In genomic region chr12:52185400-52185967, GRCh38 we compare ENCODE assay signal across 20 cellular contexts. TPM values are rescaled to one million over a fixed set of nuclear protein-coding genes. Genes with fewer than 3 reads are reported as not detected.
DNase-seq lines count a peak whose midpoint lies in the region; FAIRE-seq and TF ChIP-seq lines count a peak whose summit lies in the region.
"Had no signal": no experiment of that assay in that cellular context is flagged by ENCODE, and none has a peak within 500 bp of the region (broad histone marks: within the 10 kb centered on the region; RNA-seq: fewer than 3 reads in every experiment).

No MANE protein-coding gene starts in this region.

- no peaks in the 10 kb centered on the region for H4K20me1 ChIP-seq in BLaER1

- H3K9ac ChIP-seq in BLaER1: no peak overlapping the region
- H3K9ac ChIP-seq in endodermal cell (ENCODE audit: extremely low read depth, low read length, poor library complexity, severe bottlenecking): no peak overlapping the region

- H3K4me1 ChIP-seq in BLaER1 (peaks cover 62% of the 10 kb centered on the region), endodermal cell (ENCODE audit: control insufficient read depth, insufficient read depth, low read length) (peaks cover 4% of the 10 kb centered on the region)

- no peak overlapping the region for H3K4me3 ChIP-seq in BLaER1
- H3K4me3 ChIP-seq in endodermal cell (ENCODE audit: low read length): no peak overlapping the region
- H3K4me3 ChIP-seq: GM12878 had no signal

- H3K4me2 ChIP-seq in BLaER1: peak overlapping the region; percentile 33; the same call in 1 of the 2 replicates

- H3K27ac ChIP-seq in BLaER1: no peak overlapping the region
- H3K27ac ChIP-seq in endodermal cell (ENCODE audit: low read depth, low read length): no peak overlapping the region
- H3K27ac ChIP-seq: HL-60 had no signal

- H3K36me3 ChIP-seq in BLaER1: no peaks in the 10 kb centered on the region
- no peaks in the 10 kb centered on the region for H3K36me3 ChIP-seq in endodermal cell (ENCODE audit: control insufficient read depth, insufficient read depth, low read length)

- H3K27me3 Mint-ChIP-seq in endodermal cell (ENCODE audit: insufficient read depth): peaks cover 1% of the 10 kb centered on the region
- H3K27me3 Mint-ChIP-seq in osteocyte (ENCODE audit: unreplicated experiment): no peaks in the 10 kb centered on the region
- H3K27me3 Mint-ChIP-seq in activated T-helper 2 cell treated with anti-CD3 and anti-CD28 coated beads, Interferon-gamma antibody, Interleukin-2, Interleukin-4, amounts not matched to agents 10 μg/mL and 5 μg/mL and 100 μg/mL, durations not matched to agents 14 hours and 24 hours and 36 hours (ENCODE audit: low read depth): peaks cover under 1% of the 10 kb centered on the region

- H3K27me3 ChIP-seq in BLaER1: no peaks in the 10 kb centered on the region
- no peaks in the 10 kb centered on the region for H3K27me3 ChIP-seq in endodermal cell (ENCODE audit: control insufficient read depth, insufficient read depth, low read length, poor library complexity, severe bottlenecking)

- FAIRE-seq in GM19239 (lab: Jason Lieb, UNC): no peak
- FAIRE-seq: D721Med, GM12878 had no signal

- H3K9me3 ChIP-seq in BLaER1: no peaks in the 10 kb centered on the region
- H3K9me3 ChIP-seq in endodermal cell (ENCODE audit: control insufficient read depth, low read length): no peaks in the 10 kb centered on the region

- TF ChIP-seq CTCF in endodermal cell (conservative IDR thresholded peaks at IDR 0.05) (no peak), osteocyte (IDR thresholded peaks at IDR 0.05) (no peak)

- H3K4me1 Mint-ChIP-seq in endodermal cell: peaks cover 27% of the 10 kb centered on the region
- H3K4me1 Mint-ChIP-seq in osteocyte (ENCODE audit: unreplicated experiment): peaks cover 100% of the 10 kb centered on the region
- peaks cover 3% of the 10 kb centered on the region for H3K4me1 Mint-ChIP-seq in activated T-helper 2 cell treated with anti-CD3 and anti-CD28 coated beads, Interferon-gamma antibody, Interleukin-2, Interleukin-4, amounts not matched to agents 10 μg/mL and 5 μg/mL and 100 μg/mL, durations not matched to agents 14 hours and 24 hours and 36 hours (ENCODE audit: low read depth)

- H3K9me3 Mint-ChIP-seq in endodermal cell (no peaks in the 10 kb centered on the region), osteocyte (ENCODE audit: unreplicated experiment) (no peaks in the 10 kb centered on the region)
- no peaks in the 10 kb centered on the region for H3K9me3 Mint-ChIP-seq in activated T-helper 2 cell treated with anti-CD3 and anti-CD28 coated beads, Interferon-gamma antibody, Interleukin-2, Interleukin-4, amounts not matched to agents 10 μg/mL and 5 μg/mL and 100 μg/mL, durations not matched to agents 14 hours and 24 hours and 36 hours
- H3K9me3 Mint-ChIP-seq: activated T-helper 17 cell treated with anti-CD3 and anti-CD28 coated beads, Interleukin-2, amount 50 U/mL, for 72 hours had no signal

- intact Hi-C loops in activated T-helper 2 cell treated with anti-CD3 and anti-CD28 coated beads, Interferon-gamma antibody, Interleukin-2, Interleukin-4, amounts not matched to agents 10 μg/mL and 5 μg/mL and 100 μg/mL, durations not matched to agents 14 hours and 24 hours and 36 hours (cut with micrococcal nuclease): no loop called here

- 88 to 93% methylated on average over 15 to 16 of the region's 16 CpGs for WGBS in endodermal cell (ENCODE audit: insufficient coverage in 1 of 2, insufficient read length in 1 of 2), 2 experiments

- H3K36me3 Mint-ChIP-seq in endodermal cell (ENCODE audit: low read depth) (no peaks in the 10 kb centered on the region), osteocyte (ENCODE audit: unreplicated experiment) (no peaks in the 10 kb centered on the region)
- H3K36me3 Mint-ChIP-seq in activated T-helper 2 cell treated with anti-CD3 and anti-CD28 coated beads, Interferon-gamma antibody, Interleukin-2, Interleukin-4, amounts not matched to agents 10 μg/mL and 5 μg/mL and 100 μg/mL, durations not matched to agents 14 hours and 24 hours and 36 hours (ENCODE audit: low read depth): no peaks in the 10 kb centered on the region

- DNase-seq in NCI-H510A (lab: John Stamatoyannopoulos, UW): peak; percentile 36
- DNase-seq in endodermal cell: no peak
- DNase-seq in osteocyte (ENCODE audit: extremely low spot score, unreplicated experiment): no peak
- DNase-seq in activated T-helper 2 cell treated with anti-CD3 and anti-CD28 coated beads, Interferon-gamma antibody, Interleukin-2, Interleukin-4, amounts not matched to agents 10 μg/mL and 5 μg/mL and 100 μg/mL, durations not matched to agents 14 hours and 24 hours and 36 hours (ENCODE audit: low spot score): no peak
- no peak for DNase-seq in GM19239 (ENCODE audit: insufficient read length, low spot score)
- DNase-seq in DMS79 treated with DMSO at 0.1 percent for 48 hours (lab: John Stamatoyannopoulos, UW): no peak
- DNase-seq in amygdala (lab: John Stamatoyannopoulos, UW): no peak
- DNase-seq: central memory CD4-positive, alpha-beta T cell; effector CD4-positive, alpha-beta T cell; KG1; NCI-H1105; right cardiac atrium; stimulated activated CD4-positive, alpha-beta T cell treated with anti-CD3 and anti-CD28 coated beads, Interleukin-2, amount 100 ng/mL, for 24 hours; T-helper 2 cell had no signal

- H3K27ac Mint-ChIP-seq in endodermal cell: peak overlapping the region; percentile 50
- H3K27ac Mint-ChIP-seq in osteocyte (ENCODE audit: unreplicated experiment): peak overlapping the region; percentile 98
- H3K27ac Mint-ChIP-seq in activated T-helper 2 cell treated with anti-CD3 and anti-CD28 coated beads, Interferon-gamma antibody, Interleukin-2, Interleukin-4, amounts not matched to agents 10 μg/mL and 5 μg/mL and 100 μg/mL, durations not matched to agents 14 hours and 24 hours and 36 hours: no peak overlapping the region

- H3K4me3 Mint-ChIP-seq in endodermal cell (no peak overlapping the region), osteocyte (ENCODE audit: unreplicated experiment) (no peak overlapping the region)
- no peak overlapping the region for H3K4me3 Mint-ChIP-seq in activated T-helper 2 cell treated with anti-CD3 and anti-CD28 coated beads, Interferon-gamma antibody, Interleukin-2, Interleukin-4, amounts not matched to agents 10 μg/mL and 5 μg/mL and 100 μg/mL, durations not matched to agents 14 hours and 24 hours and 36 hours (ENCODE audit: low read depth)
- H3K4me3 Mint-ChIP-seq: activated T-helper 17 cell treated with anti-CD3 and anti-CD28 coated beads, Interleukin-2, amount 50 U/mL, for 72 hours had no signal

RNA-seq across cellular contexts. Expression of gene KRT80, which starts 6.3 kb away (rescaled TPM):
- under 1 TPM; 0.07 to 0.09 TPM for total RNA-seq in endodermal cell
- 0.11 TPM for polyA plus RNA-seq in endodermal cell (2013, experiment 1 of 2)
- polyA plus RNA-seq in endodermal cell (2013, experiment 2 of 2): 0.08 TPM
- 9.2 and 9.9 TPM in 2 replicates for total RNA-seq in osteocyte
- not detected in 2 replicates for total RNA-seq in activated T-helper 2 cell treated with anti-CD3 and anti-CD28 coated beads, Interferon-gamma antibody, Interleukin-2, Interleukin-4, amounts not matched to agents 10 μg/mL and 5 μg/mL and 100 μg/mL, durations not matched to agents 14 hours and 24 hours and 36 hours
- total RNA-seq: activated T-helper 17 cell treated with anti-CD3 and anti-CD28 coated beads, Interleukin-2, amount 50 U/mL, for 72 hours; GM12878; mesenteric fat pad had no signal

RNA-seq across cellular contexts. Expression of gene KRT7, which starts 47.6 kb away (rescaled TPM):
- total RNA-seq in endodermal cell (1 to 10 TPM in 1 of 2 donors, not detected in 1; 1.5 TPM), osteocyte (168 and 178 TPM in 2 replicates)
- 1.6 TPM for polyA plus RNA-seq in endodermal cell (2013, experiment 1 of 2)
- 0.37 TPM for polyA plus RNA-seq in endodermal cell (2013, experiment 2 of 2)
- 4.2 and 4.7 TPM in 2 replicates for total RNA-seq in activated T-helper 2 cell treated with anti-CD3 and anti-CD28 coated beads, Interferon-gamma antibody, Interleukin-2, Interleukin-4, amounts not matched to agents 10 μg/mL and 5 μg/mL and 100 μg/mL, durations not matched to agents 14 hours and 24 hours and 36 hours

Comparison
In these comparisons a context has a peak if more than half of its experiments do, and no peak if none do; other contexts are left out.
1. RNA of gene KRT7, which starts 47.6 kb away (total RNA-seq): 168 to 178 TPM in osteocyte; 4.2 to 4.7 TPM in activated T-helper 2 cell treated with anti-CD3 and anti-CD28 coated beads, Interferon-gamma antibody, Interleukin-2, Interleukin-4, amounts not matched to agents 10 μg/mL and 5 μg/mL and 100 μg/mL, durations not matched to agents 14 hours and 24 hours and 36 hours and 1.5 TPM in endodermal cell; every median in the first group is over 10 times any median in the second.